Comparison of ENCODE assay signal across 8 cellular contexts in genomic region chr12:110501722-110502448, GRCh38. TPM values are rescaled to one million over a fixed set of nuclear protein-coding genes. Genes with fewer than 3 reads are reported as not detected.
A peak's percentile ranks its signal among the peaks of the same experiment; 100 is the strongest.
DNase-seq lines count a peak whose midpoint lies in the region; ATAC-seq and TF ChIP-seq lines count a peak whose summit lies in the region.

Gene RAD9B (plus strand): TSS chr12:110502331. CDS start chr12:110502338, 7 bp downstream.
Gene VPS29 (minus strand): TSS chr12:110502111. CDS start chr12:110502051, 60 bp downstream.

- under 1% methylated on average over 53 of the region's 55 CpGs for WGBS in suprapubic skin

- peak within 1 kb of the TSS; percentile 92 for H3K4me3 Mint-ChIP-seq in activated naive CD4-positive, alpha-beta T cell treated with anti-CD3 and anti-CD28 coated beads, Interleukin-2, amount 50 U/mL, for 24 hours

- H3K4me1 Mint-ChIP-seq in activated naive CD4-positive, alpha-beta T cell treated with anti-CD3 and anti-CD28 coated beads, Interleukin-2, amount 50 U/mL, for 24 hours: peaks cover 34% of the 10 kb centered on the region

- DNase-seq in NCI-H1048 (lab: John Stamatoyannopoulos, UW) (peak; percentile 95), SK-N-MC (ENCODE audit: low read depth, low spot score) (peak; percentile 79), globus pallidus (ENCODE audit: low spot score) (peak; percentile 96), nucleus accumbens (lab: John Stamatoyannopoulos, UW) (peak; percentile 78 to 98 (median 95)), suprapubic skin (ENCODE audit: low spot score in 2 of 2) (peak; percentile 99)

- peak within 1 kb of the TSS; percentile 96 for H3K27ac Mint-ChIP-seq in activated naive CD4-positive, alpha-beta T cell treated with anti-CD3 and anti-CD28 coated beads, Interleukin-2, amount 50 U/mL, for 24 hours

- no peaks in the 10 kb centered on the region for H3K27me3 ChIP-seq in suprapubic skin

- peaks cover 34% of the 10 kb centered on the region for H3K4me1 ChIP-seq in suprapubic skin

- peaks cover 8% of the 10 kb centered on the region; the same call in 1 of the 2 replicates for H3K36me3 ChIP-seq in SK-N-MC (ENCODE audit: insufficient read depth, low read length)
- H3K36me3 ChIP-seq in suprapubic skin: no peaks in the 10 kb centered on the region

- H3K27me3 Mint-ChIP-seq in activated naive CD4-positive, alpha-beta T cell treated with anti-CD3 and anti-CD28 coated beads, Interleukin-2, amount 50 U/mL, for 24 hours: no peaks in the 10 kb centered on the region

- peak; percentile 85 to 91 for TF ChIP-seq POLR2A in suprapubic skin (IDR thresholded peaks at IDR 0.05)

- no peaks in the 10 kb centered on the region for H3K9me3 Mint-ChIP-seq in activated naive CD4-positive, alpha-beta T cell treated with anti-CD3 and anti-CD28 coated beads, Interleukin-2, amount 50 U/mL, for 24 hours

- H3K27ac ChIP-seq in SK-N-MC: peak within 1 kb of the TSS; percentile 42
- H3K27ac ChIP-seq in suprapubic skin: peak within 1 kb of the TSS; percentile 94

- peak within 1 kb of the TSS; percentile 97 for H3K9ac ChIP-seq in SK-N-MC (ENCODE audit: insufficient read length)

- TF ChIP-seq EP300 in suprapubic skin (IDR thresholded peaks at IDR 0.05): no peak

- peak; percentile 92 for ATAC-seq in HG02588 (IDR thresholded peaks at IDR 0.05; ENCODE audit: unreplicated experiment)

- peaks cover 6% of the 10 kb centered on the region for H3K36me3 Mint-ChIP-seq in activated naive CD4-positive, alpha-beta T cell treated with anti-CD3 and anti-CD28 coated beads, Interleukin-2, amount 50 U/mL, for 24 hours

- H3K4me3 ChIP-seq in GM08714 (ENCODE audit: low read length): peak within 1 kb of the TSS; percentile 93
- peak within 1 kb of the TSS; percentile 99 for H3K4me3 ChIP-seq in SK-N-MC
- H3K4me3 ChIP-seq in suprapubic skin: peak within 1 kb of the TSS; percentile 73

- TF ChIP-seq CTCF in suprapubic skin (IDR thresholded peaks at IDR 0.05): no peak

- peaks cover 4% of the 10 kb centered on the region; the same call in 1 of the 2 replicates for H3K9me3 ChIP-seq in SK-N-MC (ENCODE audit: low read depth, low read length)
- H3K9me3 ChIP-seq in suprapubic skin: no peaks in the 10 kb centered on the region

RNA-seq across cellular contexts. Expression of gene RAD9B, which starts in this region (rescaled TPM):
- total RNA-seq in suprapubic skin: under 1 TPM in 3 of 4 donors, not detected in 1; 0.19 to 0.47 (median 0.40) TPM

RNA-seq across cellular contexts. Expression of gene VPS29, which starts in this region (rescaled TPM):
- 10 to 100 TPM; 72.2 to 96.1 (median 83.1) TPM for total RNA-seq in suprapubic skin

Comparison
In these comparisons a context has a peak if more than half of its experiments do, and no peak if none do; other contexts are left out.
1. Peak in every context shown above with its lines: DNase-seq, ATAC-seq, H3K4me3 ChIP-seq and H3K27ac ChIP-seq.